1 cellular context compared by ENCODE assay signal in the genomic region with DNA sequence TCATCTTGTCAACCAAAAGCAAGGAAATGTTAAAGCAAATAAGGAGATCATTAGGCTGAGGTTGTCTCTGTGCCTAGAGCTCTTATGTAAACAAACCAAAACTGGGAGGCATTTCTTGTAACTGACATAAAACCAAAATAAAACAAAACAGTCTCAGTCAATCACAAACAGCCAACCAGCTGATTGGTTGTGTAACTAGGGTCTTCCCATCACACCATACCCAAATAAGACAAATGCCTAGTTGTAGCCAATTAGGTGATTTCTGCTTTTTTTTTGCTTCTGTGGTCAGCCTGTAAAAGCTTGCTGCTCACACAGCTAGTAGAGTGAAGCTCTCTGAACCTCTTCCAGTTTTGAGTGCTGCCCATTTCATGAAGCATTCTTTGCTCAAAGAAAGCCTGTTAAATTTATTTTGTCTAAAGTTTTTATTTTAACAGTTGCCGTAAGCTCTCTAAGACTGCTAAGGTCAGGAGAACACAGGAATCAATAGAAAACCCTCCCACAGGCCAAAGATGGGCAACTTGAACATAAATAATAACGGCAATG.
A peak's percentile ranks its signal among the peaks of the same experiment; 100 is the strongest.
TF ChIP-seq lines count a peak whose summit lies in the region.

No MANE protein-coding gene starts in this region.

TF ChIP-seq in HepG2, 621 proteins besides CTCF, POLR2A, EP300 and RAD21 (continued from another document):
- TF ChIP-seq, protein P1, sequence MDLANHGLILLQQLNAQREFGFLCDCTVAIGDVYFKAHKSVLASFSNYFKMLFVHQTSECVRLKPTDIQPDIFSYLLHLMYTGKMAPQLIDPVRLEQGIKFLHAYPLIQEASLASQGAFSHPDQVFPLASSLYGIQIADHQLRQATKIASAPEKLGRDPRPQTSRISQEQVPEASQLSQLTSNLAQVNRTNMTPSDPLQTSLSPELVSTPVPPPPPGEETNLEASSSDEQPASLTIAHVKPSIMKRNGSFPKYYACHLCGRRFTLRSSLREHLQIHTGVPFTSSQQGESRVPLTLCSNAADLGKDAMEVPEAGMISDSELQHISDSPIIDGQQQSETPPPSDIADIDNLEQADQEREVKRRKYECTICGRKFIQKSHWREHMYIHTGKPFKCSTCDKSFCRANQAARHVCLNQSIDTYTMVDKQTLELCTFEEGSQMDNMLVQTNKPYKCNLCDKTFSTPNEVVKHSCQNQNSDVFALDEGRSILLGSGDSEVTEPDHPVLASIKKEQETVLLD (CRISPR knock-in tag; IDR thresholded peaks at IDR 0.05; ENCODE audit: low read depth): no peak
- TF ChIP-seq KDM5B (CRISPR knock-in tag; IDR thresholded peaks at IDR 0.05; ENCODE audit: borderline replicate concordance) (no peak), REL (CRISPR knock-in tag; conservative IDR thresholded peaks at IDR 0.05) (no peak), ZNF644 (CRISPR knock-in tag; IDR thresholded peaks at IDR 0.05; ENCODE audit: low read depth) (no peak), BORCS8-MEF2B (CRISPR knock-in tag; IDR thresholded peaks at IDR 0.05) (no peak), HMG20A (CRISPR knock-in tag; IDR thresholded peaks at IDR 0.05; ENCODE audit: borderline replicate concordance) (no peak), AHR (CRISPR knock-in tag; IDR thresholded peaks at IDR 0.05) (no peak), HNRNPH1 (optimal IDR thresholded peaks at IDR 0.05; ENCODE audit: low read depth, low read length) (no peak), IKZF4 (CRISPR knock-in tag; IDR thresholded peaks at IDR 0.05; ENCODE audit: borderline replicate concordance, low read depth, not compliant biosample characterization) (no peak), PAX8 (CRISPR knock-in tag; IDR thresholded peaks at IDR 0.05; ENCODE audit: borderline replicate concordance) (no peak), SRF (IDR thresholded peaks at IDR 0.05; ENCODE audit: low read depth, low read length) (peak; percentile 82), ZNF549 (CRISPR knock-in tag; IDR thresholded peaks at IDR 0.05) (peak; percentile 95; the same call in 1 of the 2 replicates), TBX3 (IDR thresholded peaks at IDR 0.05; ENCODE audit: borderline replicate concordance) (no peak), ZNF263 (CRISPR knock-in tag; IDR thresholded peaks at IDR 0.05) (no peak)
- TF ChIP-seq, protein P2, sequence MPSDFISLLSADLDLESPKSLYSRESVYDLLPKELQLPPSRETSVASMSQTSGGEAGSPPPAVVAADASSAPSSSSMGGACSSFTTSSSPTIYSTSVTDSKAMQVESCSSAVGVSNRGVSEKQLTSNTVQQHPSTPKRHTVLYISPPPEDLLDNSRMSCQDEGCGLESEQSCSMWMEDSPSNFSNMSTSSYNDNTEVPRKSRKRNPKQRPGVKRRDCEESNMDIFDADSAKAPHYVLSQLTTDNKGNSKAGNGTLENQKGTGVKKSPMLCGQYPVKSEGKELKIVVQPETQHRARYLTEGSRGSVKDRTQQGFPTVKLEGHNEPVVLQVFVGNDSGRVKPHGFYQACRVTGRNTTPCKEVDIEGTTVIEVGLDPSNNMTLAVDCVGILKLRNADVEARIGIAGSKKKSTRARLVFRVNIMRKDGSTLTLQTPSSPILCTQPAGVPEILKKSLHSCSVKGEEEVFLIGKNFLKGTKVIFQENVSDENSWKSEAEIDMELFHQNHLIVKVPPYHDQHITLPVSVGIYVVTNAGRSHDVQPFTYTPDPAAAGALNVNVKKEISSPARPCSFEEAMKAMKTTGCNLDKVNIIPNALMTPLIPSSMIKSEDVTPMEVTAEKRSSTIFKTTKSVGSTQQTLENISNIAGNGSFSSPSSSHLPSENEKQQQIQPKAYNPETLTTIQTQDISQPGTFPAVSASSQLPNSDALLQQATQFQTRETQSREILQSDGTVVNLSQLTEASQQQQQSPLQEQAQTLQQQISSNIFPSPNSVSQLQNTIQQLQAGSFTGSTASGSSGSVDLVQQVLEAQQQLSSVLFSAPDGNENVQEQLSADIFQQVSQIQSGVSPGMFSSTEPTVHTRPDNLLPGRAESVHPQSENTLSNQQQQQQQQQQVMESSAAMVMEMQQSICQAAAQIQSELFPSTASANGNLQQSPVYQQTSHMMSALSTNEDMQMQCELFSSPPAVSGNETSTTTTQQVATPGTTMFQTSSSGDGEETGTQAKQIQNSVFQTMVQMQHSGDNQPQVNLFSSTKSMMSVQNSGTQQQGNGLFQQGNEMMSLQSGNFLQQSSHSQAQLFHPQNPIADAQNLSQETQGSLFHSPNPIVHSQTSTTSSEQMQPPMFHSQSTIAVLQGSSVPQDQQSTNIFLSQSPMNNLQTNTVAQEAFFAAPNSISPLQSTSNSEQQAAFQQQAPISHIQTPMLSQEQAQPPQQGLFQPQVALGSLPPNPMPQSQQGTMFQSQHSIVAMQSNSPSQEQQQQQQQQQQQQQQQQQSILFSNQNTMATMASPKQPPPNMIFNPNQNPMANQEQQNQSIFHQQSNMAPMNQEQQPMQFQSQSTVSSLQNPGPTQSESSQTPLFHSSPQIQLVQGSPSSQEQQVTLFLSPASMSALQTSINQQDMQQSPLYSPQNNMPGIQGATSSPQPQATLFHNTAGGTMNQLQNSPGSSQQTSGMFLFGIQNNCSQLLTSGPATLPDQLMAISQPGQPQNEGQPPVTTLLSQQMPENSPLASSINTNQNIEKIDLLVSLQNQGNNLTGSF (CRISPR knock-in tag; IDR thresholded peaks at IDR 0.05): no peak
- TF ChIP-seq, protein P3, sequence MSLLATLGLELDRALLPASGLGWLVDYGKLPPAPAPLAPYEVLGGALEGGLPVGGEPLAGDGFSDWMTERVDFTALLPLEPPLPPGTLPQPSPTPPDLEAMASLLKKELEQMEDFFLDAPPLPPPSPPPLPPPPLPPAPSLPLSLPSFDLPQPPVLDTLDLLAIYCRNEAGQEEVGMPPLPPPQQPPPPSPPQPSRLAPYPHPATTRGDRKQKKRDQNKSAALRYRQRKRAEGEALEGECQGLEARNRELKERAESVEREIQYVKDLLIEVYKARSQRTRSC (CRISPR knock-in tag; IDR thresholded peaks at IDR 0.05; ENCODE audit: low read depth): no peak
- TF ChIP-seq, protein P4, sequence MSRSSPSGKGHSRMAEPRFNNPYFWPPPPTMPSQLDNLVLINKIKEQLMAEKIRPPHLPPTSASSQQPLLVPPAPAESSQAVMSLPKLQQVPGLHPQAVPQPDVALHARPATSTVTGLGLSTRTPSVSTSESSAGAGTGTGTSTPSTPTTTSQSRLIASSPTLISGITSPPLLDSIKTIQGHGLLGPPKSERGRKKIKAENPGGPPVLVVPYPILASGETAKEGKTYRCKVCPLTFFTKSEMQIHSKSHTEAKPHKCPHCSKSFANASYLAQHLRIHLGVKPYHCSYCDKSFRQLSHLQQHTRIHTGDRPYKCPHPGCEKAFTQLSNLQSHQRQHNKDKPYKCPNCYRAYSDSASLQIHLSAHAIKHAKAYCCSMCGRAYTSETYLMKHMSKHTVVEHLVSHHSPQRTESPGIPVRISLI (CRISPR knock-in tag; IDR thresholded peaks at IDR 0.05; ENCODE audit: borderline replicate concordance): 0 out of 2 replicates have a peak, but pooled peaks have one; percentile 18
